ENCODE assay signal across 8 cellular contexts in genomic region chrX:101931104-101931493, GRCh38.
DNase-seq lines count a peak whose midpoint lies in the region; ATAC-seq and TF ChIP-seq lines count a peak whose summit lies in the region.

No MANE protein-coding gene starts in this region.

- no peaks in the 10 kb centered on the region for H3K36me3 ChIP-seq in BLaER1 treated with 17β-estradiol and CSF1 and Interleukin-3, amounts not matched to agents 10 nM and 100 nM

- H4K20me1 ChIP-seq in BLaER1 treated with 17β-estradiol and CSF1 and Interleukin-3, amounts not matched to agents 10 nM and 100 nM = no peaks in the 10 kb centered on the region

- H3K9ac ChIP-seq in BLaER1 treated with 17β-estradiol and CSF1 and Interleukin-3, amounts not matched to agents 10 nM and 100 nM = peak overlapping the region; percentile 89 to 98 (median 92)

- H3K27me3 Mint-ChIP-seq in effector memory CD8-positive, alpha-beta T cell = no peaks in the 10 kb centered on the region
- no peaks in the 10 kb centered on the region for H3K27me3 Mint-ChIP-seq in nephron (ENCODE audit: low read depth)

- no peaks in the 10 kb centered on the region for H3K9me3 Mint-ChIP-seq in effector memory CD8-positive, alpha-beta T cell
- H3K9me3 Mint-ChIP-seq in nephron = peaks cover 8% of the 10 kb centered on the region

- peak overlapping the region; percentile 97 for H3K27ac Mint-ChIP-seq in effector memory CD8-positive, alpha-beta T cell
- H3K27ac Mint-ChIP-seq in nephron = peak overlapping the region; percentile 56 to 81 (median 78)

- DNase-seq in NAMALWA (ENCODE audit: low spot score) (peak; percentile 34), putamen (ENCODE audit: low spot score) (no peak), NCI-H2171 treated with DMSO at 0.1 percent for 48 hours (lab: John Stamatoyannopoulos, UW) (no peak), middle frontal gyrus (ENCODE audit: extremely low spot score, low spot score) (no peak)
- no peak for DNase-seq in effector memory CD8-positive, alpha-beta T cell

- peaks cover 7 to 9% of the 10 kb centered on the region in 2 donors for H3K4me1 Mint-ChIP-seq in effector memory CD8-positive, alpha-beta T cell (ENCODE audit: low read depth in 2 of 2)
- H3K4me1 Mint-ChIP-seq in nephron = peaks cover 7% of the 10 kb centered on the region

- H3K9me3 ChIP-seq in BLaER1 treated with 17β-estradiol and CSF1 and Interleukin-3, amounts not matched to agents 10 nM and 100 nM (replicated peaks in 1 of 11) = peaks cover 0 to 20% (median 16%) of the 10 kb centered on the region in 11 experiments; a peak in 17 of 22 replicates

- peaks cover 22% of the 10 kb centered on the region for H3K36me3 Mint-ChIP-seq in effector memory CD8-positive, alpha-beta T cell (ENCODE audit: insufficient read depth)
- no peaks in the 10 kb centered on the region for H3K36me3 Mint-ChIP-seq in nephron (ENCODE audit: low read depth)

- H3K4me3 Mint-ChIP-seq in effector memory CD8-positive, alpha-beta T cell = peak overlapping the region; percentile 80 to 92
- peak overlapping the region; percentile 85 to 89 (median 86) for H3K4me3 Mint-ChIP-seq in nephron

- H3K27ac ChIP-seq in BLaER1 treated with 17β-estradiol and CSF1 and Interleukin-3, amounts not matched to agents 10 nM and 100 nM = peak overlapping the region; percentile 91 to 99 (median 95); a peak in 21 of 22 replicates

- H3K27me3 ChIP-seq in BLaER1 treated with 17β-estradiol and CSF1 and Interleukin-3, amounts not matched to agents 10 nM and 100 nM = no peaks in the 10 kb centered on the region

- peak; percentile 1 for ATAC-seq in GM19351 (IDR thresholded peaks at IDR 0.05; ENCODE audit: unreplicated experiment)
- no peak for ATAC-seq in effector memory CD8-positive, alpha-beta T cell (replicated peaks)

- peaks cover 0 to 8% (median 3%) of the 10 kb centered on the region in 10 experiments; a peak in 6 of 20 replicates for H3K4me1 ChIP-seq in BLaER1 treated with 17β-estradiol and CSF1 and Interleukin-3, amounts not matched to agents 10 nM and 100 nM

- TF ChIP-seq CTCF in nephron (IDR thresholded peaks at IDR 0.05; ENCODE audit: unreplicated experiment in 3 of 3) = no peak

- peak overlapping the region; percentile 53 to 78 (median 66) for H3K4me2 ChIP-seq in BLaER1 treated with 17β-estradiol and CSF1 and Interleukin-3, amounts not matched to agents 10 nM and 100 nM

- H3K4me3 ChIP-seq in BLaER1 treated with 17β-estradiol and CSF1 and Interleukin-3, amounts not matched to agents 10 nM and 100 nM = peak overlapping the region; percentile 67 to 79 (median 72)
